8 cellular contexts compared by ENCODE assay signal in genomic region chr11:123653405-123653996, GRCh38. TPM values are rescaled to one million over a fixed set of nuclear protein-coding genes. Genes with fewer than 3 reads are reported as not detected.
DNase-seq lines count a peak whose midpoint lies in the region; ATAC-seq and TF ChIP-seq lines count a peak whose summit lies in the region.

No MANE protein-coding gene starts in this region.

- H3K36me3 ChIP-seq in GM23338 (ENCODE audit: insufficient read depth) (no peaks in the 10 kb centered on the region), left lung (no peaks in the 10 kb centered on the region)

- DNase-seq in AG08395 (ENCODE audit: low spot score) (peak; percentile 10), GM23338 (ENCODE audit: low spot score) (no peak), astrocyte of the cerebellum (ENCODE audit: low read depth) (no peak), left lung (no peak)
- DNase-seq in stimulated activated CD4-positive, alpha-beta T cell treated with anti-CD3 and anti-CD28 coated beads, Interleukin-2, amount 100 ng/mL, for 48 hours = no peak

- H3K4me3 ChIP-seq in GM23338 (peak overlapping the region; percentile 97), astrocyte of the cerebellum (ENCODE audit: low read depth, low read length) (peak overlapping the region; percentile 55), left lung (peak overlapping the region; percentile 52 to 54)

- TF ChIP-seq CTCF in GM23338 (conservative IDR thresholded peaks at IDR 0.05; ENCODE audit: low read depth in 2 of 2) (peak; percentile 37 to 54), astrocyte of the cerebellum (IDR thresholded peaks at IDR 0.05; ENCODE audit: low read depth, low read length, missing control alignments) (no peak), left lung (IDR thresholded peaks at IDR 0.05) (no peak)

- no peak for TF ChIP-seq POLR2A in GM18505 (IDR thresholded peaks at IDR 0.05; ENCODE audit: borderline replicate concordance, extremely low read depth, insufficient read depth, insufficient read length)

- intact Hi-C loops in left lung (cut with DNase I) = no loop called here

- no peaks in the 10 kb centered on the region for H3K79me2 ChIP-seq in GM23338 (replicated peaks; ENCODE audit: insufficient read depth)

- H3K9me3 Mint-ChIP-seq in GM23338 = no peaks in the 10 kb centered on the region

- peaks cover 31% of the 10 kb centered on the region for H3K27me3 Mint-ChIP-seq in GM23338 (ENCODE audit: insufficient read depth, low read depth, poor library complexity)

- H3K9me3 ChIP-seq in left lung = no peaks in the 10 kb centered on the region

- H3K4me1 Mint-ChIP-seq in GM23338 = peaks cover 13% of the 10 kb centered on the region

- H3K36me3 Mint-ChIP-seq in GM23338 (ENCODE audit: low read depth) = no peaks in the 10 kb centered on the region

- H3K4me3 Mint-ChIP-seq in GM23338 = peak overlapping the region; percentile 75

- H3K27me3 ChIP-seq in GM23338 (ENCODE audit: insufficient read depth) (peaks cover 38% of the 10 kb centered on the region), left lung (peaks cover 14 to 88% of the 10 kb centered on the region in 2 donors)

- H2AFZ ChIP-seq in GM23338 = peak overlapping the region; percentile 98

- H3K27ac Mint-ChIP-seq in GM23338 = no peak overlapping the region

- ATAC-seq in GM23338 = peak; percentile 60
- ATAC-seq in left lung = no peak
- ATAC-seq in HG02885 (IDR thresholded peaks at IDR 0.05; ENCODE audit: poor library complexity, unreplicated experiment) = no peak
- ATAC-seq in GM18505 (IDR thresholded peaks at IDR 0.05; ENCODE audit: unreplicated experiment) = no peak
- no peak for ATAC-seq in HG03280 (IDR thresholded peaks at IDR 0.05; ENCODE audit: unreplicated experiment)

- H4K20me1 ChIP-seq in GM23338 (replicated peaks; ENCODE audit: insufficient read depth) = peaks cover 6% of the 10 kb centered on the region

- H3K9me2 ChIP-seq in GM23338 (ENCODE audit: insufficient read depth) = no peaks in the 10 kb centered on the region

- H3K4me2 ChIP-seq in GM23338 = peak overlapping the region; percentile 98

- H3F3A ChIP-seq in GM23338 (replicated peaks; ENCODE audit: low read depth) = no peaks in the 10 kb centered on the region

- peaks cover 12% of the 10 kb centered on the region; the same call in 1 of the 2 replicates for H3K4me1 ChIP-seq in GM23338 (ENCODE audit: insufficient read depth)
- H3K4me1 ChIP-seq in left lung = peaks cover 7 to 13% of the 10 kb centered on the region in 2 donors

- in situ Hi-C loops in astrocyte of the cerebellum (cut with HindIII; ENCODE audit: low sequenced_read_pairs) = no loop called here

- H3K27ac ChIP-seq in GM23338 (ENCODE audit: low read depth) (no peak overlapping the region), left lung (no peak overlapping the region)

TF ChIP-seq in GM23338, 12 proteins besides CTCF, POLR2A, EP300 and RAD21:
- TF ChIP-seq ZNF462 (CRISPR knock-in tag; IDR thresholded peaks at IDR 0.05) (no peak), REST (IDR thresholded peaks at IDR 0.05; ENCODE audit: unreplicated experiment) (no peak), ZNF114 (CRISPR knock-in tag; IDR thresholded peaks at IDR 0.05) (no peak), JUNB (IDR thresholded peaks at IDR 0.05; ENCODE audit: unreplicated experiment) (no peak), POLR2AphosphoS5 (IDR thresholded peaks at IDR 0.05; ENCODE audit: low read depth) (no peak), EZH2 (IDR thresholded peaks at IDR 0.05; ENCODE audit: low read depth, unreplicated experiment) (no peak)

RNA-seq across cellular contexts. Expression of gene SCN3B, which starts 0.9 kb away (rescaled TPM):
- total RNA-seq in GM23338 (2014; rRNA removed; shearing (Covaris generic)) = 1.7 and 2.2 TPM in 2 replicates
- 0.56 and 0.74 TPM in 2 replicates for polyA plus RNA-seq in GM23338 (2016; fragmentation: Nextera tagmentation; extraction: Ambion mirVana)
- total RNA-seq in left lung = under 1 TPM; 0.61 to 0.86 TPM

Comparison
In these comparisons a context has a peak if more than half of its experiments do, and no peak if none do; other contexts are left out.
1. CTCF ChIP-seq: peak in GM23338 (2 of 2); none in astrocyte of the cerebellum (single experiment) and left lung (0 of 2).
2. Peak in every context shown above with its lines, with median percentiles within 50 percentile points of each other: H3K4me3 ChIP-seq.